Comparison of ENCODE assay signal across 1 cellular context in the genomic region with DNA sequence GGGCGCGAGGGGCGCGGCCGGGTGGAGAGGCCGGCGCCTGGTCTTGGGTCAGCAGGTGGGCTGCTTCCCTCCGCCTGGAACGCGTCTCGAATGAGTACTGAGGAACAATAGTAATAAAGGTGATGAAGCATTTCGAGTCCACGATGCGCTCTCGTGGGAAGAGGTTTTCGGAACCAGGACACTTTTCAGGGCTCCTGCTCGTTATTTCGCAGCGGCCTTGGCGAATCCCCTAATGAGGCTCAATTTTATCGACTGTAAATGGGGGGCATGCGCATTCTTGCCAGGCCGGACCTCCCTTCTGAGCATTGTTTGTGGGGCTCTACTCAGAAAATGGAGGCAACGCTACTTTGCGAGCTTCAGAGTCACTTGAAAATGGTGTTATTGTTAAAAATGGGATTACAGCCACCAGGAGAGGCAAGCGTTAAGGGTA.
TF ChIP-seq lines count a peak whose summit lies in the region.

No MANE protein-coding gene starts in this region.

TF ChIP-seq in K562, 482 proteins besides CTCF, POLR2A, EP300 and RAD21 (continued from another document):
- TF ChIP-seq, protein P1, sequence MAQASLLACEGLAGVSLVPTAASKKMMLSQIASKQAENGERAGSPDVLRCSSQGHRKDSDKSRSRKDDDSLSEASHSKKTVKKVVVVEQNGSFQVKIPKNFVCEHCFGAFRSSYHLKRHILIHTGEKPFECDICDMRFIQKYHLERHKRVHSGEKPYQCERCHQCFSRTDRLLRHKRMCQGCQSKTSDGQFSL (CRISPR knock-in tag; IDR thresholded peaks at IDR 0.05) = no peak
- TF ChIP-seq, protein P1 (tag; IDR thresholded peaks at IDR 0.05) = no peak
- no peak for TF ChIP-seq FOS (IDR thresholded peaks at IDR 0.05; ENCODE audit: extremely low read depth, insufficient read length)
- TF ChIP-seq HOXB6 (CRISPR knock-in tag; IDR thresholded peaks at IDR 0.05; ENCODE audit: borderline replicate concordance) = 0 out of 2 replicates have a peak, but pooled peaks have one; percentile 69
- TF ChIP-seq, protein P2, sequence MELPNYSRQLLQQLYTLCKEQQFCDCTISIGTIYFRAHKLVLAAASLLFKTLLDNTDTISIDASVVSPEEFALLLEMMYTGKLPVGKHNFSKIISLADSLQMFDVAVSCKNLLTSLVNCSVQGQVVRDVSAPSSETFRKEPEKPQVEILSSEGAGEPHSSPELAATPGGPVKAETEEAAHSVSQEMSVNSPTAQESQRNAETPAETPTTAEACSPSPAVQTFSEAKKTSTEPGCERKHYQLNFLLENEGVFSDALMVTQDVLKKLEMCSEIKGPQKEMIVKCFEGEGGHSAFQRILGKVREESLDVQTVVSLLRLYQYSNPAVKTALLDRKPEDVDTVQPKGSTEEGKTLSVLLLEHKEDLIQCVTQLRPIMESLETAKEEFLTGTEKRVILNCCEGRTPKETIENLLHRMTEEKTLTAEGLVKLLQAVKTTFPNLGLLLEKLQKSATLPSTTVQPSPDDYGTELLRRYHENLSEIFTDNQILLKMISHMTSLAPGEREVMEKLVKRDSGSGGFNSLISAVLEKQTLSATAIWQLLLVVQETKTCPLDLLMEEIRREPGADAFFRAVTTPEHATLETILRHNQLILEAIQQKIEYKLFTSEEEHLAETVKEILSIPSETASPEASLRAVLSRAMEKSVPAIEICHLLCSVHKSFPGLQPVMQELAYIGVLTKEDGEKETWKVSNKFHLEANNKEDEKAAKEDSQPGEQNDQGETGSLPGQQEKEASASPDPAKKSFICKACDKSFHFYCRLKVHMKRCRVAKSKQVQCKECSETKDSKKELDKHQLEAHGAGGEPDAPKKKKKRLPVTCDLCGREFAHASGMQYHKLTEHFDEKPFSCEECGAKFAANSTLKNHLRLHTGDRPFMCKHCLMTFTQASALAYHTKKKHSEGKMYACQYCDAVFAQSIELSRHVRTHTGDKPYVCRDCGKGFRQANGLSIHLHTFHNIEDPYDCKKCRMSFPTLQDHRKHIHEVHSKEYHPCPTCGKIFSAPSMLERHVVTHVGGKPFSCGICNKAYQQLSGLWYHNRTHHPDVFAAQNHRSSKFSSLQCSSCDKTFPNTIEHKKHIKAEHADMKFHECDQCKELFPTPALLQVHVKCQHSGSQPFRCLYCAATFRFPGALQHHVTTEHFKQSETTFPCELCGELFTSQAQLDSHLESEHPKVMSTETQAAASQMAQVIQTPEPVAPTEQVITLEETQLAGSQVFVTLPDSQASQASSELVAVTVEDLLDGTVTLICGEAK (IDR thresholded peaks at IDR 0.05) = no peak
- TF ChIP-seq, protein P2 (CRISPR knock-in tag; IDR thresholded peaks at IDR 0.05) = no peak
- no peak for TF ChIP-seq ZNF764 (CRISPR knock-in tag; IDR thresholded peaks at IDR 0.05; ENCODE audit: low read depth)
- TF ChIP-seq DDX20 (tag; IDR thresholded peaks at IDR 0.05; ENCODE audit: low read depth) = no peak
- TF ChIP-seq PML (IDR thresholded peaks at IDR 0.05; ENCODE audit: low read length) = peak; percentile 37; the same call in 1 of the 2 replicates
- no peak for TF ChIP-seq RFX1 (IDR thresholded peaks at IDR 0.05)
- TF ChIP-seq PYGO2 (tag; IDR thresholded peaks at IDR 0.05) = 0 out of 2 replicates have a peak, but pooled peaks have one; percentile 35
- TF ChIP-seq, protein P3, sequence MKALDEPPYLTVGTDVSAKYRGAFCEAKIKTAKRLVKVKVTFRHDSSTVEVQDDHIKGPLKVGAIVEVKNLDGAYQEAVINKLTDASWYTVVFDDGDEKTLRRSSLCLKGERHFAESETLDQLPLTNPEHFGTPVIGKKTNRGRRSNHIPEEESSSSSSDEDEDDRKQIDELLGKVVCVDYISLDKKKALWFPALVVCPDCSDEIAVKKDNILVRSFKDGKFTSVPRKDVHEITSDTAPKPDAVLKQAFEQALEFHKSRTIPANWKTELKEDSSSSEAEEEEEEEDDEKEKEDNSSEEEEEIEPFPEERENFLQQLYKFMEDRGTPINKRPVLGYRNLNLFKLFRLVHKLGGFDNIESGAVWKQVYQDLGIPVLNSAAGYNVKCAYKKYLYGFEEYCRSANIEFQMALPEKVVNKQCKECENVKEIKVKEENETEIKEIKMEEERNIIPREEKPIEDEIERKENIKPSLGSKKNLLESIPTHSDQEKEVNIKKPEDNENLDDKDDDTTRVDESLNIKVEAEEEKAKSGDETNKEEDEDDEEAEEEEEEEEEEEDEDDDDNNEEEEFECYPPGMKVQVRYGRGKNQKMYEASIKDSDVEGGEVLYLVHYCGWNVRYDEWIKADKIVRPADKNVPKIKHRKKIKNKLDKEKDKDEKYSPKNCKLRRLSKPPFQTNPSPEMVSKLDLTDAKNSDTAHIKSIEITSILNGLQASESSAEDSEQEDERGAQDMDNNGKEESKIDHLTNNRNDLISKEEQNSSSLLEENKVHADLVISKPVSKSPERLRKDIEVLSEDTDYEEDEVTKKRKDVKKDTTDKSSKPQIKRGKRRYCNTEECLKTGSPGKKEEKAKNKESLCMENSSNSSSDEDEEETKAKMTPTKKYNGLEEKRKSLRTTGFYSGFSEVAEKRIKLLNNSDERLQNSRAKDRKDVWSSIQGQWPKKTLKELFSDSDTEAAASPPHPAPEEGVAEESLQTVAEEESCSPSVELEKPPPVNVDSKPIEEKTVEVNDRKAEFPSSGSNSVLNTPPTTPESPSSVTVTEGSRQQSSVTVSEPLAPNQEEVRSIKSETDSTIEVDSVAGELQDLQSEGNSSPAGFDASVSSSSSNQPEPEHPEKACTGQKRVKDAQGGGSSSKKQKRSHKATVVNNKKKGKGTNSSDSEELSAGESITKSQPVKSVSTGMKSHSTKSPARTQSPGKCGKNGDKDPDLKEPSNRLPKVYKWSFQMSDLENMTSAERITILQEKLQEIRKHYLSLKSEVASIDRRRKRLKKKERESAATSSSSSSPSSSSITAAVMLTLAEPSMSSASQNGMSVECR (CRISPR knock-in tag; IDR thresholded peaks at IDR 0.05) = no peak
- no peak for TF ChIP-seq NR1H2 (CRISPR knock-in tag; IDR thresholded peaks at IDR 0.05)
- TF ChIP-seq MTA1 (IDR thresholded peaks at IDR 0.05; ENCODE audit: borderline replicate concordance) = no peak
- TF ChIP-seq, protein P4, sequence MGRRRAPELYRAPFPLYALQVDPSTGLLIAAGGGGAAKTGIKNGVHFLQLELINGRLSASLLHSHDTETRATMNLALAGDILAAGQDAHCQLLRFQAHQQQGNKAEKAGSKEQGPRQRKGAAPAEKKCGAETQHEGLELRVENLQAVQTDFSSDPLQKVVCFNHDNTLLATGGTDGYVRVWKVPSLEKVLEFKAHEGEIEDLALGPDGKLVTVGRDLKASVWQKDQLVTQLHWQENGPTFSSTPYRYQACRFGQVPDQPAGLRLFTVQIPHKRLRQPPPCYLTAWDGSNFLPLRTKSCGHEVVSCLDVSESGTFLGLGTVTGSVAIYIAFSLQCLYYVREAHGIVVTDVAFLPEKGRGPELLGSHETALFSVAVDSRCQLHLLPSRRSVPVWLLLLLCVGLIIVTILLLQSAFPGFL (CRISPR knock-in tag; IDR thresholded peaks at IDR 0.05) = no peak; the same call in 1 of the 2 replicates
- no peak for TF ChIP-seq TAF1 (IDR thresholded peaks at IDR 0.05; ENCODE audit: control insufficient read depth, extremely low read depth, insufficient read depth, low read length, severe bottlenecking)
- no peak for TF ChIP-seq SMARCE1 (IDR thresholded peaks at IDR 0.05)
- TF ChIP-seq, protein P5, sequence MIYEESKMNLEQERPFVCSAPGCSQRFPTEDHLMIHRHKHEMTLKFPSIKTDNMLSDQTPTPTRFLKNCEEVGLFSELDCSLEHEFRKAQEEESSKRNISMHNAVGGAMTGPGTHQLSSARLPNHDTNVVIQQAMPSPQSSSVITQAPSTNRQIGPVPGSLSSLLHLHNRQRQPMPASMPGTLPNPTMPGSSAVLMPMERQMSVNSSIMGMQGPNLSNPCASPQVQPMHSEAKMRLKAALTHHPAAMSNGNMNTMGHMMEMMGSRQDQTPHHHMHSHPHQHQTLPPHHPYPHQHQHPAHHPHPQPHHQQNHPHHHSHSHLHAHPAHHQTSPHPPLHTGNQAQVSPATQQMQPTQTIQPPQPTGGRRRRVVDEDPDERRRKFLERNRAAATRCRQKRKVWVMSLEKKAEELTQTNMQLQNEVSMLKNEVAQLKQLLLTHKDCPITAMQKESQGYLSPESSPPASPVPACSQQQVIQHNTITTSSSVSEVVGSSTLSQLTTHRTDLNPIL (CRISPR knock-in tag; IDR thresholded peaks at IDR 0.05) = no peak
- no peak for TF ChIP-seq CBX8 (IDR thresholded peaks at IDR 0.05; ENCODE audit: borderline replicate concordance, extremely low read depth, low read depth, low read length, poor library complexity, severe bottlenecking)
- TF ChIP-seq, protein P6, sequence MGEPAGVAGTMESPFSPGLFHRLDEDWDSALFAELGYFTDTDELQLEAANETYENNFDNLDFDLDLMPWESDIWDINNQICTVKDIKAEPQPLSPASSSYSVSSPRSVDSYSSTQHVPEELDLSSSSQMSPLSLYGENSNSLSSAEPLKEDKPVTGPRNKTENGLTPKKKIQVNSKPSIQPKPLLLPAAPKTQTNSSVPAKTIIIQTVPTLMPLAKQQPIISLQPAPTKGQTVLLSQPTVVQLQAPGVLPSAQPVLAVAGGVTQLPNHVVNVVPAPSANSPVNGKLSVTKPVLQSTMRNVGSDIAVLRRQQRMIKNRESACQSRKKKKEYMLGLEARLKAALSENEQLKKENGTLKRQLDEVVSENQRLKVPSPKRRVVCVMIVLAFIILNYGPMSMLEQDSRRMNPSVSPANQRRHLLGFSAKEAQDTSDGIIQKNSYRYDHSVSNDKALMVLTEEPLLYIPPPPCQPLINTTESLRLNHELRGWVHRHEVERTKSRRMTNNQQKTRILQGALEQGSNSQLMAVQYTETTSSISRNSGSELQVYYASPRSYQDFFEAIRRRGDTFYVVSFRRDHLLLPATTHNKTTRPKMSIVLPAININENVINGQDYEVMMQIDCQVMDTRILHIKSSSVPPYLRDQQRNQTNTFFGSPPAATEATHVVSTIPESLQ (CRISPR knock-in tag; IDR thresholded peaks at IDR 0.05) = 0 out of 2 replicates have a peak, but pooled peaks have one; percentile 33
- no peak for TF ChIP-seq ZNF274 (IDR thresholded peaks at IDR 0.05; ENCODE audit: borderline replicate concordance, low read depth, low read length)
- TF ChIP-seq CXXC5 (CRISPR knock-in tag; IDR thresholded peaks at IDR 0.05) = no peak
- TF ChIP-seq PPARD (CRISPR knock-in tag; IDR thresholded peaks at IDR 0.05) = no peak
- TF ChIP-seq YY1 (IDR thresholded peaks at IDR 0.05; ENCODE audit: borderline replicate concordance in 1 of 3, control insufficient read depth in 1 of 3, extremely low read depth in 1 of 3, insufficient read depth in 3 of 3, insufficient read length in 1 of 3, insufficient replicate concordance in 2 of 3, low read depth in 1 of 3, low read length in 2 of 3) = peak in 1 of 3 experiments; percentile 49
- no peak for TF ChIP-seq ETV6 (IDR thresholded peaks at IDR 0.05; ENCODE audit: borderline replicate concordance in 1 of 2, low read depth in 2 of 2, low read length in 1 of 2)
- TF ChIP-seq ETV6 (CRISPR knock-in tag; IDR thresholded peaks at IDR 0.05; ENCODE audit: borderline replicate concordance) = no peak
- TF ChIP-seq ZNF551 (CRISPR knock-in tag; IDR thresholded peaks at IDR 0.05) = peak; percentile 50; the same call in 1 of the 2 replicates
- TF ChIP-seq ERF (CRISPR knock-in tag; IDR thresholded peaks at IDR 0.05) = peak; percentile 52; the same call in 1 of the 2 replicates
- TF ChIP-seq, protein P7, sequence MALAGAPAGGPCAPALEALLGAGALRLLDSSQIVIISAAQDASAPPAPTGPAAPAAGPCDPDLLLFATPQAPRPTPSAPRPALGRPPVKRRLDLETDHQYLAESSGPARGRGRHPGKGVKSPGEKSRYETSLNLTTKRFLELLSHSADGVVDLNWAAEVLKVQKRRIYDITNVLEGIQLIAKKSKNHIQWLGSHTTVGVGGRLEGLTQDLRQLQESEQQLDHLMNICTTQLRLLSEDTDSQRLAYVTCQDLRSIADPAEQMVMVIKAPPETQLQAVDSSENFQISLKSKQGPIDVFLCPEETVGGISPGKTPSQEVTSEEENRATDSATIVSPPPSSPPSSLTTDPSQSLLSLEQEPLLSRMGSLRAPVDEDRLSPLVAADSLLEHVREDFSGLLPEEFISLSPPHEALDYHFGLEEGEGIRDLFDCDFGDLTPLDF (CRISPR knock-in tag; IDR thresholded peaks at IDR 0.05) = no peak
- no peak for TF ChIP-seq SP2 (IDR thresholded peaks at IDR 0.05; ENCODE audit: extremely low read depth, low read depth, low read length, poor library complexity, severe bottlenecking)
